ENCODE assay signal across 1 cellular context in the genomic region with DNA sequence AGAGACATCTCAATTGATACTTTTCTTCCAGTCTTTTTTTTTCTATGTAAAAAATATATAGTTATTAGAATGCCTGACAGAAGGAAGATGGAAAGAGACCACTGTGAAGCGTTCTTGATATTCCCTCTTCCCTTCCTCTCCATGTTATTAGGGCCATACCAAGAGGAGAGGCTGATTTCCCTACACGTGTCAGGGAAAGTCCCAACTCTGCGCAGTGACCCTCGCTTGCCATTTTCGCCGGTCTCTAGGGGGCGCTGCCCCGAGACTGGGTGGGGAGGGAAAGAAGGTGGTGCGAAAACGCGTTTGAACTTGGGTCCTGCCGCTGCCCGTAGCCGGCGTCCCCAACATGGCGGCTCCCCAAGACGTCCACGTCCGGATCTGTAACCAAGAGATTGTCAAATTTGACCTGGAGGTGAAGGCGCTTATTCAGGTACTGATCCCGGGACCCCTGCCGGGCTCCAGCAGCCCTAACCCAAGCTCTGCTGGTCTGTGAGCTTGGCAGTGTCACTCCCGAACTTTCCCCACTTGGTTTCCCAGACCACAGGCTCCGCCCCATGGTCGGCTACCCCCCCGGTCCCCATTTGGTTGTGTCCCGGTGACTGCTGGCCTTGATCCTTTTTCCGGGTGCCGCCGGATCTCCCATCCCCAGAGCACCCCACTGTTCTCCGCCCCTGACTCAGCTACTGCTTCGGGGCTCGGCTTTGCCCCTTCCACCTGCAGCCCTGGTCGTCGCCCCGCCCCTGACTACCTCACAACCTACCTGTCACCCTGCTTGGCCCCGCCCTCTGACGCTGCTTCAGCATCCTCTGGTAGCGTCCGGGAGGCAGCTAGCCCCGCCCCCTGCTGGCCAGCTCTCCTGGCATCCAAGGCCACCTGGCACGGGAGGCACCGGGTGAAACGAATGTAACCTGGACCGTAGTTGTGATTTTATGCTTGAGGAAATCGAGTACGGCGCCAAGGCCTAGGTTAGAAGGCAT.
TF ChIP-seq lines count a peak whose summit lies in the region.

A gene with protein sequence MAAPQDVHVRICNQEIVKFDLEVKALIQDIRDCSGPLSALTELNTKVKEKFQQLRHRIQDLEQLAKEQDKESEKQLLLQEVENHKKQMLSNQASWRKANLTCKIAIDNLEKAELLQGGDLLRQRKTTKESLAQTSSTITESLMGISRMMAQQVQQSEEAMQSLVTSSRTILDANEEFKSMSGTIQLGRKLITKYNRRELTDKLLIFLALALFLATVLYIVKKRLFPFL (plus strand): TSS at position 332 of the 977 bp plus-strand sequence. CDS start 15 bp downstream, at position 347.

TF ChIP-seq in HEK293, 187 proteins besides CTCF, POLR2A, EP300 and RAD21 (continued from another document and continues in another):
- TF ChIP-seq ZNF292 (tag by site-specific recombination; IDR thresholded peaks at IDR 0.05; ENCODE audit: borderline replicate concordance, low read depth) (no peak), ZNF426 (tag by site-specific recombination; IDR thresholded peaks at IDR 0.05) (no peak), ZNF544 (tag by site-specific recombination; IDR thresholded peaks at IDR 0.05) (no peak), SALL2 (tag by site-specific recombination; IDR thresholded peaks at IDR 0.05; ENCODE audit: borderline replicate concordance) (no peak), ZNF670 (tag by site-specific recombination; IDR thresholded peaks at IDR 0.05; ENCODE audit: low read depth) (no peak), ZNF626 (tag by site-specific recombination; IDR thresholded peaks at IDR 0.05) (no peak), ZNF211 (tag by site-specific recombination; IDR thresholded peaks at IDR 0.05; ENCODE audit: low read depth) (no peak), ZNF677 (tag by site-specific recombination; IDR thresholded peaks at IDR 0.05) (no peak), PRDM1 (tag by site-specific recombination; IDR thresholded peaks at IDR 0.05) (peak; percentile 98), ZNF184 (tag by site-specific recombination; IDR thresholded peaks at IDR 0.05) (no peak), EGR2 (tag by site-specific recombination; IDR thresholded peaks at IDR 0.05; ENCODE audit: low read depth) (no peak), ZNF391 (tag by site-specific recombination; IDR thresholded peaks at IDR 0.05; ENCODE audit: borderline replicate concordance, low read depth) (peak; percentile 74), SP2 (tag by site-specific recombination; IDR thresholded peaks at IDR 0.05) (peak; percentile 72), ZNF366 (tag by site-specific recombination; conservative IDR thresholded peaks at IDR 0.05) (peak; percentile 64), ZNF707 (tag by site-specific recombination; IDR thresholded peaks at IDR 0.05) (no peak), ZNF76 (tag by site-specific recombination; IDR thresholded peaks at IDR 0.05; ENCODE audit: borderline replicate concordance, low read depth) (peak; percentile 68; the same call in 1 of the 2 replicates), ZNF571 (tag by site-specific recombination; IDR thresholded peaks at IDR 0.05) (no peak), ZNF777 (tag by site-specific recombination; IDR thresholded peaks at IDR 0.05; ENCODE audit: borderline replicate concordance) (no peak), WT1 (tag by site-specific recombination; IDR thresholded peaks at IDR 0.05) (peak; percentile 72), IKZF3 (tag by site-specific recombination; IDR thresholded peaks at IDR 0.05) (peak; percentile 85), FEZF1 (tag by site-specific recombination; IDR thresholded peaks at IDR 0.05) (no peak; the same call in 1 of the 2 replicates), BCL11B (tag by site-specific recombination; IDR thresholded peaks at IDR 0.05; ENCODE audit: low read depth) (peak; percentile 62; the same call in 1 of the 2 replicates), ZNF214 (tag by site-specific recombination; IDR thresholded peaks at IDR 0.05; ENCODE audit: borderline replicate concordance) (no peak), ZNF514 (tag by site-specific recombination; IDR thresholded peaks at IDR 0.05) (no peak), ZEB2 (tag by site-specific recombination; IDR thresholded peaks at IDR 0.05) (peak; percentile 76), ZNF175 (tag by site-specific recombination; IDR thresholded peaks at IDR 0.05) (no peak), GLIS1 (tag by site-specific recombination; IDR thresholded peaks at IDR 0.05) (peak; percentile 51; the same call in 1 of the 2 replicates), ZNF302 (tag by site-specific recombination; IDR thresholded peaks at IDR 0.05; ENCODE audit: low read depth) (no peak), SP7 (tag by site-specific recombination; IDR thresholded peaks at IDR 0.05) (peak; percentile 89), ZNF521 (tag by site-specific recombination; IDR thresholded peaks at IDR 0.05) (no peak), ZNF701 (tag by site-specific recombination; IDR thresholded peaks at IDR 0.05) (no peak)
- TF ChIP-seq, protein P1, sequence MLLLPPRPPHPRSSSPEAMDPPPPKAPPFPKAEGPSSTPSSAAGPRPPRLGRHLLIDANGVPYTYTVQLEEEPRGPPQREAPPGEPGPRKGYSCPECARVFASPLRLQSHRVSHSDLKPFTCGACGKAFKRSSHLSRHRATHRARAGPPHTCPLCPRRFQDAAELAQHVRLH (tag by site-specific recombination; IDR thresholded peaks at IDR 0.05), result peak; percentile 100
- TF ChIP-seq, protein P2, sequence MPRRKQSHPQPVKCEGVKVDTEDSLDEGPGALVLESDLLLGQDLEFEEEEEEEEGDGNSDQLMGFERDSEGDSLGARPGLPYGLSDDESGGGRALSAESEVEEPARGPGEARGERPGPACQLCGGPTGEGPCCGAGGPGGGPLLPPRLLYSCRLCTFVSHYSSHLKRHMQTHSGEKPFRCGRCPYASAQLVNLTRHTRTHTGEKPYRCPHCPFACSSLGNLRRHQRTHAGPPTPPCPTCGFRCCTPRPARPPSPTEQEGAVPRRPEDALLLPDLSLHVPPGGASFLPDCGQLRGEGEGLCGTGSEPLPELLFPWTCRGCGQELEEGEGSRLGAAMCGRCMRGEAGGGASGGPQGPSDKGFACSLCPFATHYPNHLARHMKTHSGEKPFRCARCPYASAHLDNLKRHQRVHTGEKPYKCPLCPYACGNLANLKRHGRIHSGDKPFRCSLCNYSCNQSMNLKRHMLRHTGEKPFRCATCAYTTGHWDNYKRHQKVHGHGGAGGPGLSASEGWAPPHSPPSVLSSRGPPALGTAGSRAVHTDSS (tag by site-specific recombination; IDR thresholded peaks at IDR 0.05), result no peak
- TF ChIP-seq, protein P3, sequence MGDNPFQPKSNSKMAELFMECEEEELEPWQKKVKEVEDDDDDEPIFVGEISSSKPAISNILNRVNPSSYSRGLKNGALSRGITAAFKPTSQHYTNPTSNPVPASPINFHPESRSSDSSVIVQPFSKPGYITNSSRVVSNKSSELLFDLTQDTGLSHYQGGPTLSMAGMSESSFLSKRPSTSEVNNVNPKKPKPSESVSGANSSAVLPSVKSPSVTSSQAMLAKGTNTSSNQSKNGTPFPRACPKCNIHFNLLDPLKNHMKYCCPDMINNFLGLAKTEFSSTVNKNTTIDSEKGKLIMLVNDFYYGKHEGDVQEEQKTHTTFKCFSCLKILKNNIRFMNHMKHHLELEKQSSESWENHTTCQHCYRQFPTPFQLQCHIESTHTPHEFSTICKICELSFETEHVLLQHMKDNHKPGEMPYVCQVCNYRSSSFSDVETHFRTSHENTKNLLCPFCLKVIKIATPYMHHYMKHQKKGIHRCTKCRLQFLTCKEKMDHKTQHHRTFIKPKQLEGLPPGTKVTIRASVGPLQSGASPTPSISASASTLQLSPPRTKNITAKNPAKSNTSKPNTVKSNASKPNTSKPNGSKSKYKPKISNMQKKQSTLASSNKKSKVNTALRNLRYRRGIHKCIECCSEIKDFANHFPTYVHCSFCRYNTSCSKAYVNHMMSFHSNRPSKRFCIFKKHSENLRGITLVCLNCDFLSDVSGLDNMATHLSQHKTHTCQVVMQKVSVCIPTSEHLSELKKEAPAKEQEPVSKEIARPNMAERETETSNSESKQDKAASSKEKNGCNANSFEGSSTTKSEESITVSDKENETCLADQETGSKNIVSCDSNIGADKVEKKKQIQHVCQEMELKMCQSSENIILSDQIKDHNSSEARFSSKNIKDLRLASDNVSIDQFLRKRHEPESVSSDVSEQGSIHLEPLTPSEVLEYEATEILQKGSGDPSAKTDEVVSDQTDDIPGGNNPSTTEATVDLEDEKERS (tag by site-specific recombination; IDR thresholded peaks at IDR 0.05), result 0 out of 2 replicates have a peak, but pooled peaks have one; percentile 38
- TF ChIP-seq, protein P4, sequence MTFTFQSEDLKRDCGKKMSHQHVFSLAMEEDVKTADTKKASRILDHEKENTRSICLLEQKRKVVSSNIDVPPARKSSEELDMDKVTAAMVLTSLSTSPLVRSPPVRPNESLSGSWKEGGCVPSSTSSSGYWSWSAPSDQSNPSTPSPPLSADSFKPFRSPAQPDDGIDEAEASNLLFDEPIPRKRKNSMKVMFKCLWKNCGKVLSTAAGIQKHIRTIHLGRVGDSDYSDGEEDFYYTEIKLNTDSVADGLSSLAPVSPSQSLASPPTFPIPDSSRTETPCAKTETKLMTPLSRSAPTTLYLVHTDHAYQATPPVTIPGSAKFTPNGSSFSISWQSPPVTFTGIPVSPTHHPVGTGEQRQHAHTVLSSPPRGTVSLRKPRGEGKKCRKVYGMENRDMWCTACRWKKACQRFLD (tag by site-specific recombination; IDR thresholded peaks at IDR 0.05), result peak; percentile 63; the same call in 1 of the 2 replicates
- TF ChIP-seq, protein P5, sequence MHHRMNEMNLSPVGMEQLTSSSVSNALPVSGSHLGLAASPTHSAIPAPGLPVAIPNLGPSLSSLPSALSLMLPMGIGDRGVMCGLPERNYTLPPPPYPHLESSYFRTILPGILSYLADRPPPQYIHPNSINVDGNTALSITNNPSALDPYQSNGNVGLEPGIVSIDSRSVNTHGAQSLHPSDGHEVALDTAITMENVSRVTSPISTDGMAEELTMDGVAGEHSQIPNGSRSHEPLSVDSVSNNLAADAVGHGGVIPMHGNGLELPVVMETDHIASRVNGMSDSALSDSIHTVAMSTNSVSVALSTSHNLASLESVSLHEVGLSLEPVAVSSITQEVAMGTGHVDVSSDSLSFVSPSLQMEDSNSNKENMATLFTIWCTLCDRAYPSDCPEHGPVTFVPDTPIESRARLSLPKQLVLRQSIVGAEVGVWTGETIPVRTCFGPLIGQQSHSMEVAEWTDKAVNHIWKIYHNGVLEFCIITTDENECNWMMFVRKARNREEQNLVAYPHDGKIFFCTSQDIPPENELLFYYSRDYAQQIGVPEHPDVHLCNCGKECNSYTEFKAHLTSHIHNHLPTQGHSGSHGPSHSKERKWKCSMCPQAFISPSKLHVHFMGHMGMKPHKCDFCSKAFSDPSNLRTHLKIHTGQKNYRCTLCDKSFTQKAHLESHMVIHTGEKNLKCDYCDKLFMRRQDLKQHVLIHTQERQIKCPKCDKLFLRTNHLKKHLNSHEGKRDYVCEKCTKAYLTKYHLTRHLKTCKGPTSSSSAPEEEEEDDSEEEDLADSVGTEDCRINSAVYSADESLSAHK (tag by site-specific recombination; IDR thresholded peaks at IDR 0.05), result peak; percentile 52
- TF ChIP-seq, protein P6, sequence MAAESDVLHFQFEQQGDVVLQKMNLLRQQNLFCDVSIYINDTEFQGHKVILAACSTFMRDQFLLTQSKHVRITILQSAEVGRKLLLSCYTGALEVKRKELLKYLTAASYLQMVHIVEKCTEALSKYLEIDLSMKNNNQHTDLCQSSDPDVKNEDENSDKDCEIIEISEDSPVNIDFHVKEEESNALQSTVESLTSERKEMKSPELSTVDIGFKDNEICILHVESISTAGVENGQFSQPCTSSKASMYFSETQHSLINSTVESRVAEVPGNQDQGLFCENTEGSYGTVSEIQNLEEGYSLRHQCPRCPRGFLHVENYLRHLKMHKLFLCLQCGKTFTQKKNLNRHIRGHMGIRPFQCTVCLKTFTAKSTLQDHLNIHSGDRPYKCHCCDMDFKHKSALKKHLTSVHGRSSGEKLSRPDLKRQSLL (tag by site-specific recombination; IDR thresholded peaks at IDR 0.05), result 0 out of 2 replicates have a peak, but pooled peaks have one; percentile 36
- TF ChIP-seq, protein P7, sequence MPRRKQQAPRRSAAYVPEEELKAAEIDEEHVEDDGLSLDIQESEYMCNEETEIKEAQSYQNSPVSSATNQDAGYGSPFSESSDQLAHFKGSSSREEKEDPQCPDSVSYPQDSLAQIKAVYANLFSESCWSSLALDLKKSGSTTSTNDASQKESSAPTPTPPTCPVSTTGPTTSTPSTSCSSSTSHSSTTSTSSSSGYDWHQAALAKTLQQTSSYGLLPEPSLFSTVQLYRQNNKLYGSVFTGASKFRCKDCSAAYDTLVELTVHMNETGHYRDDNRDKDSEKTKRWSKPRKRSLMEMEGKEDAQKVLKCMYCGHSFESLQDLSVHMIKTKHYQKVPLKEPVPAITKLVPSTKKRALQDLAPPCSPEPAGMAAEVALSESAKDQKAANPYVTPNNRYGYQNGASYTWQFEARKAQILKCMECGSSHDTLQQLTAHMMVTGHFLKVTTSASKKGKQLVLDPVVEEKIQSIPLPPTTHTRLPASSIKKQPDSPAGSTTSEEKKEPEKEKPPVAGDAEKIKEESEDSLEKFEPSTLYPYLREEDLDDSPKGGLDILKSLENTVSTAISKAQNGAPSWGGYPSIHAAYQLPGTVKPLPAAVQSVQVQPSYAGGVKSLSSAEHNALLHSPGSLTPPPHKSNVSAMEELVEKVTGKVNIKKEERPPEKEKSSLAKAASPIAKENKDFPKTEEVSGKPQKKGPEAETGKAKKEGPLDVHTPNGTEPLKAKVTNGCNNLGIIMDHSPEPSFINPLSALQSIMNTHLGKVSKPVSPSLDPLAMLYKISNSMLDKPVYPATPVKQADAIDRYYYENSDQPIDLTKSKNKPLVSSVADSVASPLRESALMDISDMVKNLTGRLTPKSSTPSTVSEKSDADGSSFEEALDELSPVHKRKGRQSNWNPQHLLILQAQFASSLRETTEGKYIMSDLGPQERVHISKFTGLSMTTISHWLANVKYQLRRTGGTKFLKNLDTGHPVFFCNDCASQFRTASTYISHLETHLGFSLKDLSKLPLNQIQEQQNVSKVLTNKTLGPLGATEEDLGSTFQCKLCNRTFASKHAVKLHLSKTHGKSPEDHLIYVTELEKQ (tag by site-specific recombination; IDR thresholded peaks at IDR 0.05; ENCODE audit: borderline replicate concordance), result peak; percentile 20; the same call in 1 of the 2 replicates
- TF ChIP-seq, protein P8, sequence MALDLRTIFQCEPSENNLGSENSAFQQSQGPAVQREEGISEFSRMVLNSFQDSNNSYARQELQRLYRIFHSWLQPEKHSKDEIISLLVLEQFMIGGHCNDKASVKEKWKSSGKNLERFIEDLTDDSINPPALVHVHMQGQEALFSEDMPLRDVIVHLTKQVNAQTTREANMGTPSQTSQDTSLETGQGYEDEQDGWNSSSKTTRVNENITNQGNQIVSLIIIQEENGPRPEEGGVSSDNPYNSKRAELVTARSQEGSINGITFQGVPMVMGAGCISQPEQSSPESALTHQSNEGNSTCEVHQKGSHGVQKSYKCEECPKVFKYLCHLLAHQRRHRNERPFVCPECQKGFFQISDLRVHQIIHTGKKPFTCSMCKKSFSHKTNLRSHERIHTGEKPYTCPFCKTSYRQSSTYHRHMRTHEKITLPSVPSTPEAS (tag by site-specific recombination; IDR thresholded peaks at IDR 0.05), result no peak; the same call in 1 of the 2 replicates
- TF ChIP-seq, protein P9, sequence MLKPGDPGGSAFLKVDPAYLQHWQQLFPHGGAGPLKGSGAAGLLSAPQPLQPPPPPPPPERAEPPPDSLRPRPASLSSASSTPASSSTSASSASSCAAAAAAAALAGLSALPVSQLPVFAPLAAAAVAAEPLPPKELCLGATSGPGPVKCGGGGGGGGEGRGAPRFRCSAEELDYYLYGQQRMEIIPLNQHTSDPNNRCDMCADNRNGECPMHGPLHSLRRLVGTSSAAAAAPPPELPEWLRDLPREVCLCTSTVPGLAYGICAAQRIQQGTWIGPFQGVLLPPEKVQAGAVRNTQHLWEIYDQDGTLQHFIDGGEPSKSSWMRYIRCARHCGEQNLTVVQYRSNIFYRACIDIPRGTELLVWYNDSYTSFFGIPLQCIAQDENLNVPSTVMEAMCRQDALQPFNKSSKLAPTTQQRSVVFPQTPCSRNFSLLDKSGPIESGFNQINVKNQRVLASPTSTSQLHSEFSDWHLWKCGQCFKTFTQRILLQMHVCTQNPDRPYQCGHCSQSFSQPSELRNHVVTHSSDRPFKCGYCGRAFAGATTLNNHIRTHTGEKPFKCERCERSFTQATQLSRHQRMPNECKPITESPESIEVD (tag by site-specific recombination; IDR thresholded peaks at IDR 0.05), result no peak
